Comparison of ENCODE assay signal across 8 cellular contexts in genomic region chr1:206461602-206462455, GRCh38. TPM values are rescaled to one million over a fixed set of nuclear protein-coding genes. Genes with fewer than 3 reads are reported as not detected.
DNase-seq lines count a peak whose midpoint lies in the region; ATAC-seq and TF ChIP-seq lines count a peak whose summit lies in the region.

No MANE protein-coding gene starts in this region.

- no peak overlapping the region for H3K27ac Mint-ChIP-seq in endodermal cell

- H3K4me3 ChIP-seq in NT2/D1 (ENCODE audit: insufficient read length, low read depth) = no peak overlapping the region
- no peak overlapping the region for H3K4me3 ChIP-seq in endodermal cell (ENCODE audit: low read length)

- peak; percentile 74 for ATAC-seq in HG03442 (IDR thresholded peaks at IDR 0.05; ENCODE audit: unreplicated experiment)
- ATAC-seq in GM18867 (IDR thresholded peaks at IDR 0.05; ENCODE audit: unreplicated experiment) = no peak

- H3K27ac ChIP-seq in endodermal cell (ENCODE audit: low read depth, low read length) = no peak overlapping the region

- H3K9me3 ChIP-seq in NT2/D1 (ENCODE audit: insufficient read depth, low read length) = no peaks in the 10 kb centered on the region
- no peaks in the 10 kb centered on the region for H3K9me3 ChIP-seq in endodermal cell (ENCODE audit: control insufficient read depth, low read length)

- peak; percentile 84 for TF ChIP-seq CTCF in endodermal cell (conservative IDR thresholded peaks at IDR 0.05)

- H3K36me3 ChIP-seq in NT2/D1 (ENCODE audit: insufficient read depth, insufficient read length, low read length) (peaks cover 63% of the 10 kb centered on the region), endodermal cell (ENCODE audit: control insufficient read depth, insufficient read depth, low read length) (peaks cover 69% of the 10 kb centered on the region)

- 80 to 83% methylated on average over 5 to 9 of the region's 9 CpGs for WGBS in endodermal cell (ENCODE audit: insufficient coverage in 1 of 2, insufficient read length in 1 of 2), 2 experiments

- no peak overlapping the region for H3K4me3 Mint-ChIP-seq in endodermal cell

- peaks cover 2% of the 10 kb centered on the region for H3K4me1 Mint-ChIP-seq in endodermal cell

- peaks cover 7% of the 10 kb centered on the region for H3K27me3 Mint-ChIP-seq in endodermal cell (ENCODE audit: insufficient read depth)

- no peak overlapping the region for H3K9ac ChIP-seq in NT2/D1 (ENCODE audit: insufficient read length, low read depth)
- no peak overlapping the region for H3K9ac ChIP-seq in endodermal cell (ENCODE audit: extremely low read depth, low read length, poor library complexity, severe bottlenecking)

- H3K9me3 Mint-ChIP-seq in endodermal cell = no peaks in the 10 kb centered on the region

- DNase-seq in GM04504 (ENCODE audit: low read depth) (peak; percentile 50), NT2/D1 (ENCODE audit: low read depth, low spot score) (peak; percentile 66), endodermal cell (peak; percentile 92), myocyte (ENCODE audit: low read depth) (peak; percentile 83)
- DNase-seq in activated CD8-positive, alpha-beta memory T cell treated with anti-CD3 and anti-CD28 coated beads for 48 hours (ENCODE audit: low read depth in 2 of 3, low spot score in 2 of 3) = peak in 2 of 3 experiments; percentile 33 to 56
- DNase-seq in stimulated activated naive CD4-positive, alpha-beta T cell treated with Interleukin-2 at 50 U/mL for 16 hours (lab: John Stamatoyannopoulos, UW) = peak; percentile 62

- peaks cover under 1% of the 10 kb centered on the region for H3K27me3 ChIP-seq in NT2/D1 (ENCODE audit: insufficient read depth, insufficient read length)
- no peaks in the 10 kb centered on the region for H3K27me3 ChIP-seq in endodermal cell (ENCODE audit: control insufficient read depth, insufficient read depth, low read length, poor library complexity, severe bottlenecking)

- H3K4me1 ChIP-seq in NT2/D1 (ENCODE audit: insufficient read depth, insufficient read length) (peaks cover under 1% of the 10 kb centered on the region), endodermal cell (ENCODE audit: control insufficient read depth, insufficient read depth, low read length) (no peaks in the 10 kb centered on the region)

- H3K36me3 Mint-ChIP-seq in endodermal cell (ENCODE audit: low read depth) = peaks cover 57% of the 10 kb centered on the region

RNA-seq across cellular contexts. Expression of gene IKBKE, which starts 8.4 kb away (rescaled TPM):
- total RNA-seq in endodermal cell = 1 to 10 TPM; 5.0 to 8.5 TPM
- 2.7 TPM for polyA plus RNA-seq in endodermal cell (2013, experiment 1 of 2)
- polyA plus RNA-seq in endodermal cell (2013, experiment 2 of 2) = 1.9 TPM
- total RNA-seq in myocyte = 3.9 and 10.0 TPM in 2 replicates
- 4.3 TPM for polyA plus RNA-seq in myocyte (2012)

RNA-seq across cellular contexts. Expression of gene RASSF5, which starts 45.5 kb away (rescaled TPM):
- total RNA-seq in endodermal cell (under 1 TPM; 0.20 to 0.26 TPM), myocyte (0.11 and 0.16 TPM in 2 replicates)
- 0.50 TPM for polyA plus RNA-seq in endodermal cell (2013, experiment 1 of 2)
- polyA plus RNA-seq in endodermal cell (2013, experiment 2 of 2) = 0.75 TPM
- polyA plus RNA-seq in myocyte (2012) = 0.37 TPM
